In genomic region chr17:7004398-7005253, GRCh38 we compare ENCODE assay signal across 1 cellular context.
TF ChIP-seq lines count a peak whose summit lies in the region.

No MANE protein-coding gene starts in this region.

TF ChIP-seq in endothelial cell of umbilical vein, 7 proteins besides CTCF, POLR2A, EP300 and RAD21:
- TF ChIP-seq GATA2 (IDR thresholded peaks at IDR 0.05; ENCODE audit: insufficient read depth, insufficient read length, low read depth, low read length), result no peak
- no peak for TF ChIP-seq MAX (IDR thresholded peaks at IDR 0.05; ENCODE audit: insufficient read depth, insufficient read length)
- TF ChIP-seq EZH2 (IDR thresholded peaks at IDR 0.05; ENCODE audit: borderline replicate concordance, low read depth, low read length, severe bottlenecking), result no peak
- no peak for TF ChIP-seq POLR2AphosphoS5 (IDR thresholded peaks at IDR 0.05; ENCODE audit: insufficient read depth, low read depth, low read length)
- no peak for TF ChIP-seq JUN (IDR thresholded peaks at IDR 0.05; ENCODE audit: borderline replicate concordance, insufficient read depth, insufficient read length, low read depth)
- no peak for TF ChIP-seq FOS (IDR thresholded peaks at IDR 0.05; ENCODE audit: borderline replicate concordance, insufficient read depth, low read length)
- no peak for TF ChIP-seq MYC (IDR thresholded peaks at IDR 0.05; ENCODE audit: low read depth, low read length)
